12 cellular contexts compared by ENCODE assay signal in the genomic region with DNA sequence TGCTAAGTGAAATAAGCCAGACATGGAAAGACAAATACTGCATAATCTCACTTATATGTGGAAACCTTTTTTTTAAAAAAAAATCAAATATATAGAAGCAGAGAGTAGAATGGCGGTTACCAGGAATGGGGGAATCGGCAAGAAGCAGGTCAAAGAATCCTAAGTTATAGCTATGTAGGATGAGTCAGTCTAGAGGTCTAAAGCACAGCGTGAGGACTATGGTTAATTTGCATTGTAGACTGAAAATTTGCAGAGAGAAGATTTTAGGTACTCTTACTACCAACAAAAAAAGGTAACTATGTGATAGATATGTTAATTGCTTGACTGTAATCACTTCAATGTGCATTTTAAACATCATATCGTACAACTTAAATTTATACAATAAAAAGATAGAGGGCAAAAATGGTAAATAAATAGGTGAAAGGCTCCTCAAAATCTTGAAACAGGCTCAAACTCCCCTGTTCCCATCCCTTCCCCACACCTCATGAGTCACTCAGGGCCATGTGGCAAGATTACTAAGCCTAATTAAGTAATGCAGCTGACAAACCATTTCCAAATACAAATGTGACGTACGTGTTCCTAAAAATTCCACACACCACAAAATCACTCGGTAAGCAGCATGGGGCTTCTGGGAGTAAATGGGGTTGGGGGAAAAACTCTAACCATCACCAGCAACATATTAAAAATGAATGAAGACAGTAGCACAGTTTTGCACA.
DNase-seq lines count a peak whose midpoint lies in the region; TF ChIP-seq lines count a peak whose summit lies in the region.
"Had no signal": no experiment of that assay in that cellular context is flagged by ENCODE, and none has a peak within 500 bp of the region (broad histone marks: within the 10 kb centered on the region; RNA-seq: fewer than 3 reads in every experiment).

No MANE protein-coding gene starts in this region.

- H3K27ac ChIP-seq in breast epithelium (no peak overlapping the region), SK-N-SH (ENCODE audit: low read depth in 2 of 2, low read length in 1 of 2) (no peak overlapping the region)
- H3K27ac ChIP-seq: thoracic aorta had no signal

- WGBS in SK-N-SH (ENCODE audit: low lambda C conversion rate) = 42% methylated on average over 7 of the region's 7 CpGs

- peaks cover 8% of the 10 kb centered on the region for H3K4me1 Mint-ChIP-seq in MCF 10A (ENCODE audit: insufficient read depth, unreplicated experiment)
- H3K4me1 Mint-ChIP-seq: CD14-positive monocyte had no signal

- H3K4me3 Mint-ChIP-seq in MCF 10A (ENCODE audit: unreplicated experiment) = peak overlapping the region; percentile 10
- H3K4me3 Mint-ChIP-seq: CD14-positive monocyte; natural killer cell treated with Interleukin-12 subunit alpha and Interleukin-12 subunit beta and Interleukin-15 and Interleukin-18, amount 100 ng/mL, for 72 hours had no signal

- H3K9me2 ChIP-seq in SK-N-SH = no peaks in the 10 kb centered on the region

- DNase-seq in MCF 10A (ENCODE audit: unreplicated experiment) (peak; percentile 89), breast epithelium (ENCODE audit: low spot score in 2 of 2) (no peak), SK-N-SH (no peak), fibroblast of villous mesenchyme (ENCODE audit: low read depth) (peak; percentile 97), ACHN (no peak), activated gamma-delta T cell treated with Interleukin-2 at 50 U/mL for 16 hours (no peak), GOT3 (lab: John Stamatoyannopoulos, UW) (no peak)
- DNase-seq in stimulated activated CD8-positive, alpha-beta memory T cell treated with anti-CD3 and anti-CD28 coated beads, Interleukin-4, amount 100 ng/mL, for 48 hours = no peak
- DNase-seq: NCI-H187 treated with DMSO at 0.1 percent for 48 hours had no signal

- 0 out of 4 replicates have a peak, but pooled peaks of 1 of the 2 experiments have one; percentile 9 for TF ChIP-seq EP300 in SK-N-SH (IDR thresholded peaks at IDR 0.05; ENCODE audit: borderline replicate concordance in 1 of 2, low read depth in 1 of 2, low read length in 1 of 2)

- no peak overlapping the region for H2AFZ ChIP-seq in SK-N-SH (ENCODE audit: low read depth)

- TF ChIP-seq CTCF in MCF 10A (IDR thresholded peaks at IDR 0.05; ENCODE audit: unreplicated experiment) (no peak), breast epithelium (IDR thresholded peaks at IDR 0.05) (no peak), SK-N-SH (IDR thresholded peaks at IDR 0.05) (no peak), fibroblast of villous mesenchyme (IDR thresholded peaks at IDR 0.05; ENCODE audit: insufficient read depth, low read depth, low read length) (no peak)

- no peak overlapping the region for H3K4me2 ChIP-seq in SK-N-SH

- H3K27me3 Mint-ChIP-seq in MCF 10A (ENCODE audit: insufficient read depth, unreplicated experiment) = no peaks in the 10 kb centered on the region

- H3K36me3 ChIP-seq in breast epithelium = no peaks in the 10 kb centered on the region
- H3K36me3 ChIP-seq in SK-N-SH (replicated peaks in 1 of 2; ENCODE audit: control insufficient read depth in 1 of 2, insufficient read depth in 2 of 2, low read length in 1 of 2) = no peaks in the 10 kb centered on the region
- H3K36me3 ChIP-seq: thoracic aorta had no signal

- POLR2A ChIA-PET in MCF 10A (lab: Yijun Ruan, JAX) = interaction anchor here (0.6 to 3.4 kb wide), 8 partner anchors 10 to 183 kb away, joined by 3 to 11 read pairs (median 4); no protein-coding TSS in a partner anchor
- POLR2A ChIA-PET in SK-N-SH (lab: Yijun Ruan, JAX) = no interaction called here

- no peaks in the 10 kb centered on the region for H3K9me3 ChIP-seq in breast epithelium
- no peaks in the 10 kb centered on the region for H3K9me3 ChIP-seq in SK-N-SH
- H3K9me3 ChIP-seq: thoracic aorta had no signal

- in situ Hi-C loops in ACHN (cut with HindIII; ENCODE audit: low pct_ligation_motif_present, low pct_unique_long_range_greater_than_20kb, low sequenced_read_pairs) = no loop called here

- no peaks in the 10 kb centered on the region for H3K79me2 ChIP-seq in SK-N-SH (ENCODE audit: insufficient read depth)

- H3K4me3 ChIP-seq in breast epithelium (no peak overlapping the region), SK-N-SH (ENCODE audit: low read depth in 2 of 2, low read length in 1 of 2) (no peak overlapping the region), fibroblast of villous mesenchyme (ENCODE audit: low read depth, low read length) (no peak overlapping the region)
- H3K4me3 ChIP-seq: thoracic aorta had no signal

- no peaks in the 10 kb centered on the region for H3K36me3 Mint-ChIP-seq in MCF 10A (ENCODE audit: insufficient read depth, unreplicated experiment)
- H3K36me3 Mint-ChIP-seq: CD14-positive monocyte; natural killer cell treated with Interleukin-12 subunit alpha and Interleukin-12 subunit beta and Interleukin-15 and Interleukin-18, amount 100 ng/mL, for 72 hours had no signal

- peak overlapping the region; percentile 59 for H3K27ac Mint-ChIP-seq in MCF 10A (ENCODE audit: low read depth, unreplicated experiment)
- H3K27ac Mint-ChIP-seq: natural killer cell treated with Interleukin-12 subunit alpha and Interleukin-12 subunit beta and Interleukin-15 and Interleukin-18, amount 100 ng/mL, for 72 hours had no signal

- no TSS peak for BruUV-seq in MCF 10A (replicated peaks; lab: Mats Ljungman, UMichigan)

- CTCF ChIA-PET in MCF 10A (lab: Yijun Ruan, JAX) (interaction anchor here (0.7 to 1.5 kb wide), 4 partner anchors 8 to 814 kb away, joined by 3 to 4 read pairs (median 3); no protein-coding TSS in a partner anchor), SK-N-SH (lab: Yijun Ruan, JAX) (interaction anchor here (1.0 kb wide), 1 partner anchor 346 kb away, joined by 3 read pairs; no protein-coding TSS in a partner anchor)

- H3K27me3 ChIP-seq in breast epithelium (no peaks in the 10 kb centered on the region), SK-N-SH (ENCODE audit: insufficient read depth) (no peaks in the 10 kb centered on the region)

- no peaks in the 10 kb centered on the region for H3K4me1 ChIP-seq in breast epithelium
- no peaks in the 10 kb centered on the region; a peak in 1 of 4 replicates for H3K4me1 ChIP-seq in SK-N-SH (ENCODE audit: control insufficient read depth in 1 of 2, insufficient read depth in 2 of 2, low read depth in 1 of 2, low read length in 1 of 2)

- no peak for TF ChIP-seq RAD21 in SK-N-SH (IDR thresholded peaks at IDR 0.05; ENCODE audit: low read length)

- intact Hi-C loops in MCF 10A (cut with micrococcal nuclease) (no loop called here), breast epithelium (cut with DNase I; ENCODE audit: low total_unique reads) (no loop called here)

- no peaks in the 10 kb centered on the region for H3F3A ChIP-seq in SK-N-SH (replicated peaks; ENCODE audit: insufficient read depth)

- H4K20me1 ChIP-seq in SK-N-SH (ENCODE audit: insufficient read depth) = no peaks in the 10 kb centered on the region

- no peak for TF ChIP-seq POLR2A in breast epithelium (IDR thresholded peaks at IDR 0.05)

- no peaks in the 10 kb centered on the region for H3K9me3 Mint-ChIP-seq in MCF 10A (ENCODE audit: unreplicated experiment)
- H3K9me3 Mint-ChIP-seq: CD14-positive monocyte; natural killer cell treated with Interleukin-12 subunit alpha and Interleukin-12 subunit beta and Interleukin-15 and Interleukin-18, amount 100 ng/mL, for 72 hours had no signal

- H3K9ac ChIP-seq in SK-N-SH = no peak overlapping the region

TF ChIP-seq in SK-N-SH, 30 proteins besides CTCF, POLR2A, EP300 and RAD21 (continues in another document):
- TF ChIP-seq GATA2 (CRISPR knock-in tag; IDR thresholded peaks at IDR 0.05) (no peak), ELF1 (IDR thresholded peaks at IDR 0.05) (no peak), RXRA (IDR thresholded peaks at IDR 0.05; ENCODE audit: borderline replicate concordance, low read depth) (no peak), RFX5 (IDR thresholded peaks at IDR 0.05; ENCODE audit: low read length) (no peak), EZH2phosphoT487 (IDR thresholded peaks at IDR 0.05; ENCODE audit: borderline replicate concordance, low read depth) (no peak), JUND (IDR thresholded peaks at IDR 0.05) (no peak), CHD2 (IDR thresholded peaks at IDR 0.05; ENCODE audit: low read length, partially characterized antibody) (no peak), ZBTB33 (IDR thresholded peaks at IDR 0.05; ENCODE audit: borderline replicate concordance, low read depth) (no peak), YY1 (IDR thresholded peaks at IDR 0.05; ENCODE audit: low read depth) (no peak), NRF1 (IDR thresholded peaks at IDR 0.05; ENCODE audit: low read depth, low read length) (no peak), NFIC (IDR thresholded peaks at IDR 0.05; ENCODE audit: borderline replicate concordance) (no peak), TCF12 (IDR thresholded peaks at IDR 0.05) (peak; percentile 67; the same call in 1 of the 2 replicates), TAF1 (IDR thresholded peaks at IDR 0.05; ENCODE audit: borderline replicate concordance, low read depth, low read length) (no peak), MXI1 (IDR thresholded peaks at IDR 0.05; ENCODE audit: low read depth, low read length) (no peak), SIN3A (IDR thresholded peaks at IDR 0.05; ENCODE audit: borderline replicate concordance, low read depth, low read length) (no peak), FOXM1 (IDR thresholded peaks at IDR 0.05; ENCODE audit: low read depth) (no peak), GABPA (IDR thresholded peaks at IDR 0.05; ENCODE audit: low read depth) (no peak), RCOR1 (IDR thresholded peaks at IDR 0.05; ENCODE audit: low read length) (no peak)

Comparison
In these comparisons a context has a peak if more than half of its experiments do, and no peak if none do; other contexts are left out.
1. DNase-seq: peak in MCF 10A (single experiment) and fibroblast of villous mesenchyme (single experiment); none in breast epithelium (0 of 2), SK-N-SH (single experiment), stimulated activated CD8-positive, alpha-beta memory T cell treated with anti-CD3 and anti-CD28 coated beads, Interleukin-4, amount 100 ng/mL, for 48 hours (single experiment), ACHN (single experiment), activated gamma-delta T cell treated with Interleukin-2 at 50 U/mL for 16 hours (single experiment) and GOT3 (single experiment).